7 cellular contexts compared by ENCODE assay signal in the genomic region with DNA sequence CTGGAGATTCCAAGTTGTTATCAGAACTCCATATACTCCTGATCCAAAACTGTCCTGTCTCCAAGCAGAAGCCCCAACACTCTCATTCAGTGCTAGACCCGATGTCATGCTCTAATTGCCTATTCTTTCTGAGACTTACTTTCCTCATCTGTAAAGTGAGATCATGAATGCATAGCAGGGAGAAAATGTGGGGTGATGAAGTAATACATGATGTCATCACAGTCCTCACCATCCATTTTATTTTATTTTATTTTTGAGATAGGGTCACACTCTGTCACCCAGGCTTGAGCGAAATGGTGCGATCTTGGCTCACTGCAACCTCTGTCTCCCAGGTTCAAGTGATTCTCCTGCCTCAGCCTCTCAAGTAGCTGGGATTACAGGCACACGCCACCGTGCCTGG.
"Had no signal": no experiment of that assay in that cellular context is flagged by ENCODE, and none has a peak within 500 bp of the region (broad histone marks: within the 10 kb centered on the region; RNA-seq: fewer than 3 reads in every experiment).

No MANE protein-coding gene starts in this region.

- H3K9ac ChIP-seq: KMS-11 had no signal

- H3K4me2 ChIP-seq: KMS-11 had no signal

- DNase-seq: IMR-90, KBM-7, KG1 had no signal

- H3K4me3 ChIP-seq: K562 had no signal

- FAIRE-seq: HTR-8/SVneo, K562 had no signal

- ATAC-seq: K562 had no signal

- H3K27ac ChIP-seq: HL-60, KMS-11 had no signal
